Comparison of ENCODE assay signal across 8 cellular contexts in genomic region chr3:50322386-50323091, GRCh38. TPM values are rescaled to one million over a fixed set of nuclear protein-coding genes. Genes with fewer than 3 reads are reported as not detected.
DNase-seq lines count a peak whose midpoint lies in the region; TF ChIP-seq lines count a peak whose summit lies in the region.

A gene with protein sequence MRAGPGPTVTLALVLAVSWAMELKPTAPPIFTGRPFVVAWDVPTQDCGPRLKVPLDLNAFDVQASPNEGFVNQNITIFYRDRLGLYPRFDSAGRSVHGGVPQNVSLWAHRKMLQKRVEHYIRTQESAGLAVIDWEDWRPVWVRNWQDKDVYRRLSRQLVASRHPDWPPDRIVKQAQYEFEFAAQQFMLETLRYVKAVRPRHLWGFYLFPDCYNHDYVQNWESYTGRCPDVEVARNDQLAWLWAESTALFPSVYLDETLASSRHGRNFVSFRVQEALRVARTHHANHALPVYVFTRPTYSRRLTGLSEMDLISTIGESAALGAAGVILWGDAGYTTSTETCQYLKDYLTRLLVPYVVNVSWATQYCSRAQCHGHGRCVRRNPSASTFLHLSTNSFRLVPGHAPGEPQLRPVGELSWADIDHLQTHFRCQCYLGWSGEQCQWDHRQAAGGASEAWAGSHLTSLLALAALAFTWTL (minus strand): TSS chr3:50322745. CDS start chr3:50320489, 2,256 bp downstream.

- H2AFZ ChIP-seq in fibroblast of lung (ENCODE audit: low read length): peak within 1 kb of the TSS; percentile 95
- peak within 1 kb of the TSS; percentile 99 for H2AFZ ChIP-seq in neuronal stem cell (ENCODE audit: low read length)

- H3K36me3 ChIP-seq in HAP-1 (replicated peaks) (peaks cover 36% of the 10 kb centered on the region), SJSA1 (peaks cover 44% of the 10 kb centered on the region), fibroblast of lung (ENCODE audit: control insufficient read depth, insufficient read depth, low read length) (peaks cover 18% of the 10 kb centered on the region), neuronal stem cell (replicated peaks in 1 of 2; ENCODE audit: control insufficient read depth in 2 of 2, insufficient read depth in 2 of 2, low read length in 2 of 2) (peaks cover 33 to 57% of the 10 kb centered on the region in 2 donors)

- no peak for TF ChIP-seq POLR2A in erythroblast (IDR thresholded peaks at IDR 0.05; ENCODE audit: low read length)

- no peak for TF ChIP-seq CTCF in fibroblast of lung (conservative IDR thresholded peaks at IDR 0.05 in 1 of 2, IDR thresholded peaks at IDR 0.05 in 1 of 2; ENCODE audit: low read depth in 1 of 2, low read length in 2 of 2)

- peak within 1 kb of the TSS; percentile 66 for H3K4ac ChIP-seq in neuronal stem cell (ENCODE audit: low read length)

- peak within 1 kb of the TSS; percentile 68 for H2BK12ac ChIP-seq in neuronal stem cell (ENCODE audit: low read length)

- peak within 1 kb of the TSS; percentile 94 for H3K18ac ChIP-seq in neuronal stem cell (ENCODE audit: low read length)

- H2AK5ac ChIP-seq in neuronal stem cell (ENCODE audit: low read depth, low read length): peak within 1 kb of the TSS; percentile 90

- peak within 1 kb of the TSS; percentile 100 for H3K27ac ChIP-seq in SJSA1
- H3K27ac ChIP-seq in fibroblast of lung (ENCODE audit: insufficient read depth, low read length): peak within 1 kb of the TSS; percentile 99
- H3K27ac ChIP-seq in neuronal stem cell (replicated peaks; ENCODE audit: low read length): peak within 1 kb of the TSS; percentile 90

- peaks cover 25% of the 10 kb centered on the region for H3K79me1 ChIP-seq in neuronal stem cell (ENCODE audit: low read depth, low read length)

- H4K20me1 ChIP-seq in fibroblast of lung (ENCODE audit: control insufficient read depth, extremely low read depth, insufficient read depth, low read length): no peaks in the 10 kb centered on the region

- peaks cover 32% of the 10 kb centered on the region for H3K79me2 ChIP-seq in fibroblast of lung (ENCODE audit: control insufficient read depth, insufficient read depth, low read length)

- H3K4me2 ChIP-seq in fibroblast of lung (ENCODE audit: extremely low read depth, insufficient read depth, low read length) (peak within 1 kb of the TSS; percentile 69), neuronal stem cell (ENCODE audit: insufficient read depth, low read length, poor library complexity, severe bottlenecking) (peak within 1 kb of the TSS; percentile 95)

- H4K91ac ChIP-seq in neuronal stem cell (ENCODE audit: low read depth, low read length, poor library complexity): peak within 1 kb of the TSS; percentile 87

- WGBS in neuronal stem cell (ENCODE audit: extremely low coverage in 2 of 2, insufficient read length in 2 of 2, insufficient replicate concordance in 1 of 2), 2 donors: no CpG with 5 or more reads among the region's 31 CpGs

- H3K4me1 ChIP-seq in HAP-1 (peaks cover 16% of the 10 kb centered on the region), SJSA1 (replicated peaks) (peaks cover 25% of the 10 kb centered on the region), fibroblast of lung (ENCODE audit: control insufficient read depth, extremely low read depth, insufficient read depth, low read length) (peaks cover 8% of the 10 kb centered on the region), neuronal stem cell (ENCODE audit: control insufficient read depth in 2 of 2, insufficient read depth in 1 of 2, low read depth in 1 of 2, low read length in 2 of 2) (peaks cover 30 to 35% of the 10 kb centered on the region in 2 donors)

- H2BK15ac ChIP-seq in neuronal stem cell (ENCODE audit: low read length): peak within 1 kb of the TSS; percentile 99

- peak within 1 kb of the TSS; percentile 98 for H2BK5ac ChIP-seq in neuronal stem cell (ENCODE audit: low read length)

- in situ Hi-C loops in HAP-1 (cut with MboI; ENCODE audit: low sequenced_read_pairs): no loop called here

- peak within 1 kb of the TSS; percentile 99 for H2BK120ac ChIP-seq in neuronal stem cell (ENCODE audit: low read depth, low read length)

- H3K14ac ChIP-seq in neuronal stem cell (ENCODE audit: low read length): peak within 1 kb of the TSS; percentile 39

- H3K27me3 ChIP-seq in HAP-1 (ENCODE audit: low read depth) (no peaks in the 10 kb centered on the region), SJSA1 (replicated peaks) (no peaks in the 10 kb centered on the region), fibroblast of lung (ENCODE audit: control insufficient read depth, insufficient read depth, low read length) (no peaks in the 10 kb centered on the region), neuronal stem cell (ENCODE audit: control insufficient read depth in 3 of 3, insufficient read depth in 3 of 3, low read depth in 1 of 3, low read length in 3 of 3) (no peaks in the 10 kb centered on the region)

- no peak for DNase-seq in HAP-1 (ENCODE audit: low spot score in 2 of 2)
- DNase-seq in SJSA1 (ENCODE audit: low read depth in 1 of 2, low spot score in 2 of 2): no peak
- no peak for DNase-seq in fibroblast of lung (ENCODE audit: low read depth in 2 of 2)
- DNase-seq in neuronal stem cell (ENCODE audit: low spot score): no peak
- DNase-seq in stimulated activated CD4-positive, alpha-beta T cell treated with anti-CD3 and anti-CD28 coated beads, Interleukin-4, amount 100 ng/mL, for 1 hour: no peak
- no peak for DNase-seq in DMS 273 treated with DMSO at 0.1 percent for 48 hours (lab: John Stamatoyannopoulos, UW)
- no peak for DNase-seq in GM19238 (ENCODE audit: insufficient read length, low spot score)
- no peak for DNase-seq in erythroblast (lab: John Stamatoyannopoulos, UW)

- no peak within 1 kb of the TSS for H4K8ac ChIP-seq in neuronal stem cell (ENCODE audit: low read depth, low read length)

- peak within 1 kb of the TSS; percentile 97 for H3K23ac ChIP-seq in neuronal stem cell (ENCODE audit: low read depth, low read length, poor library complexity)

- H3K9me3 ChIP-seq in HAP-1 (no peaks in the 10 kb centered on the region), SJSA1 (replicated peaks) (no peaks in the 10 kb centered on the region), fibroblast of lung (ENCODE audit: control insufficient read depth, insufficient read depth, low read depth, low read length) (no peaks in the 10 kb centered on the region), neuronal stem cell (replicated peaks in 1 of 2; ENCODE audit: control insufficient read depth in 2 of 2, insufficient read depth in 1 of 2, low read depth in 1 of 2, low read length in 2 of 2) (no peaks in the 10 kb centered on the region)

- H3K4me3 ChIP-seq in HAP-1: peak within 1 kb of the TSS; percentile 63
- peak within 1 kb of the TSS; percentile 97 for H3K4me3 ChIP-seq in SJSA1
- H3K4me3 ChIP-seq in fibroblast of lung (replicated peaks in 1 of 4; ENCODE audit: control extremely low read depth in 1 of 4, insufficient read depth in 1 of 4, low read depth in 3 of 4, low read length in 4 of 4): peak within 1 kb of the TSS; percentile 64 to 69 (median 66)
- peak within 1 kb of the TSS; percentile 61 to 84 for H3K4me3 ChIP-seq in neuronal stem cell (ENCODE audit: low read length in 2 of 2)

- H3K9ac ChIP-seq in fibroblast of lung (ENCODE audit: insufficient read depth, low read length) (peak within 1 kb of the TSS; percentile 99), neuronal stem cell (ENCODE audit: low read depth, low read length, poor library complexity) (peak within 1 kb of the TSS; percentile 67)

RNA-seq across cellular contexts. Expression of the gene that starts here (rescaled TPM):
- total RNA-seq in SJSA1 (2014; rRNA removed; shearing (Covaris generic)): 27.5 and 41.9 TPM in 2 replicates
- 50.6 and 52.5 TPM in 2 replicates for total RNA-seq in fibroblast of lung
- polyA plus RNA-seq in fibroblast of lung: 35.1 and 36.9 TPM in 2 replicates
- polyA plus RNA-seq in fibroblast of lung (2012): 35.5 and 41.7 TPM in 2 replicates
- 54.9 and 85.6 TPM in 2 replicates for polyA minus RNA-seq in fibroblast of lung (ENCODE audit: low replicate concordance)
- polyA plus RNA-seq in neuronal stem cell (2013, experiment 1 of 2): 51.4 TPM
- 52.0 TPM for polyA plus RNA-seq in neuronal stem cell (2013, experiment 2 of 2)
